Comparison of ENCODE assay signal across 9 cellular contexts in the genomic region with DNA sequence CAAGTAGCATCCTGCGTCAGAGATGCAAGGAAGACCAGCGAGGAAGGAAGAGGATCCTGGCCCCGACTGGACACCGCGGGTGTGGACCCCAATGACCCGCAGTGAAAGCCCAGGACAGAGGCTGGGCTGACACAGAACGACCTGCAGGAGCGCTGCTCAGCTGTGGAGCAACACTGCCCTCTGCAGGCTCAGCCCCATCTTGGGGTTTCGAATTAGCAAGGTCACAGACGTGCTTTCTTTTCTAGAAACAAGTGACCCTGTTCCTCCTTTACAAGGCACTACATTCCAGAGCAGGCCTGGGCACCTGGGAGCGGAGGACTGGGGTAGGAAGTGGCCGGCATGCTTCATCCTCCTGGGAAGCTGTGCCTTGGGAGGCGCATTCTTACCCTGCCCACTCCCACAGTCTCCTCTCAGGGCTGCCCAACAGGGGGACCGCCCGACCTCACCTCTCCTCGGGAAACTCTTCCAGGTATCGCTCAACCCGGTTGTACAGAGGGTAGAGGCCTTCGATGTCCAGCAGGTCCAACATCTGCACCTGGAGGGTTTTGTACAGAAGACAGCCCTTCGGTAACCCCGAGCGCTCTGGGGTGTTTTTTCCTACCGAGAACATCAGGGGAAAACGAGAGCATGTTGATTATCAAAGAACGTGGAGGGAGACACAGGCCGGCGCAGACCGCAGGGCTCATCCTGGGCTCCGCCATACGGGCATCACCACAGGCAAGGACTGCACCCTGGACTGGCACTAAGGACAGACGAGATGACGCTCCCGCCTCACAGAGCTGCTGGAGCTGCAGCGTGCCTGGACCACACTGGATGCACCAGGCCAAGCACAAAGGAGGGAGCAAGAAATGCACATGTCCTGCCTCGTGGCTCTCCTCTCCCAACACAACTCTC. TPM values are rescaled to one million over a fixed set of nuclear protein-coding genes. Genes with fewer than 3 reads are reported as not detected.
A peak's percentile ranks its signal among the peaks of the same experiment; 100 is the strongest.
DNase-seq lines count a peak whose midpoint lies in the region; ATAC-seq and TF ChIP-seq lines count a peak whose summit lies in the region.
"Had no signal": no experiment of that assay in that cellular context is flagged by ENCODE, and none has a peak within 500 bp of the region (broad histone marks: within the 10 kb centered on the region; RNA-seq: fewer than 3 reads in every experiment).

No MANE protein-coding gene starts in this region.

- TF ChIP-seq CTCF in adrenal gland (IDR thresholded peaks at IDR 0.05) (peak; percentile 94 to 98 (median 98)), left ventricle myocardium inferior (IDR thresholded peaks at IDR 0.05; ENCODE audit: borderline replicate concordance) (peak; percentile 93)

- H3K4me2 ChIP-seq in Karpas-422 (ENCODE audit: low read depth, low read length, poor library complexity, severe bottlenecking): no peak overlapping the region
- H3K4me2 ChIP-seq: BLaER1 treated with 17β-estradiol and CSF1 and Interleukin-3, amounts not matched to agents 10 nM and 100 nM had no signal

- WGBS in adrenal gland, 4 donors: 58 to 72% (median 61%) methylated on average over 28 to 35 of the region's 35 CpGs

- intact Hi-C loops in adrenal gland (cut with DNase I) (loop anchor here (5.0 to 10.0 kb wide), 3 partner anchors 190 to 498 kb away; no protein-coding TSS in a partner anchor), left ventricle myocardium inferior (cut with micrococcal nuclease) (loop anchor here (10.0 kb wide), 2 partner anchors 310 to 500 kb away; a partner anchor contains a TSS)

- no peak for ATAC-seq in GM21381 (IDR thresholded peaks at IDR 0.05; ENCODE audit: unreplicated experiment)

- no peak overlapping the region for H3K9ac ChIP-seq in Karpas-422 (ENCODE audit: low read length)

- H3K4me3 ChIP-seq in Karpas-422 (ENCODE audit: low read length) (no peak overlapping the region), adrenal gland (peak overlapping the region in 1 of 4 donors; percentile 6), left ventricle myocardium inferior (no peak overlapping the region)
- H3K4me3 ChIP-seq: BLaER1 treated with 17β-estradiol and CSF1 and Interleukin-3, amounts not matched to agents 10 nM and 100 nM had no signal

- H3K4me1 ChIP-seq in Karpas-422 (ENCODE audit: low read length) (no peaks in the 10 kb centered on the region), adrenal gland (replicated peaks in 1 of 2) (peaks cover 0 to 7% of the 10 kb centered on the region in 2 donors), left ventricle myocardium inferior (peaks cover 18% of the 10 kb centered on the region)

- DNase-seq in NCI-H1436 (lab: John Stamatoyannopoulos, UW) (peak; percentile 12), NCI-H1436 treated with DMSO at 0.1 percent for 48 hours (lab: John Stamatoyannopoulos, UW) (no peak), Karpas-422 (peak; percentile 90), T-helper 1 cell (peak in 4 of 5 donors; percentile 33 to 58 (median 48)), adrenal gland (peak; percentile 82 to 94 (median 87)), left ventricle myocardium inferior (peak; percentile 76), putamen (ENCODE audit: low spot score) (peak; percentile 57)

- H3K27ac ChIP-seq in Karpas-422 (ENCODE audit: low read length) (no peak overlapping the region), adrenal gland (peak overlapping the region in 2 of 5 donors; percentile 32 to 55), left ventricle myocardium inferior (replicated peaks) (peak overlapping the region; percentile 63)

- no peaks in the 10 kb centered on the region for H3K9me3 ChIP-seq in Karpas-422 (ENCODE audit: low read length)
- no peaks in the 10 kb centered on the region for H3K9me3 ChIP-seq in adrenal gland (replicated peaks in 1 of 3)
- H3K9me3 ChIP-seq in left ventricle myocardium inferior (replicated peaks): peaks cover 4% of the 10 kb centered on the region

- no peak for TF ChIP-seq POLR2A in adrenal gland (IDR thresholded peaks at IDR 0.05)

- H2AFZ ChIP-seq in Karpas-422 (ENCODE audit: low read length): no peak overlapping the region

- H3K79me2 ChIP-seq in Karpas-422 (ENCODE audit: low read length): 0 out of 2 replicates have a peak, but pooled peaks cover 4% of the 10 kb centered on the region

- H3K9me2 ChIP-seq in Karpas-422 (replicated peaks; ENCODE audit: insufficient read depth, low read length): no peaks in the 10 kb centered on the region

- H3K27me3 ChIP-seq in Karpas-422 (ENCODE audit: low read length) (no peaks in the 10 kb centered on the region), adrenal gland (no peaks in the 10 kb centered on the region), left ventricle myocardium inferior (ENCODE audit: low read depth) (no peaks in the 10 kb centered on the region)
- H3K27me3 ChIP-seq: BLaER1 treated with 17β-estradiol and CSF1 and Interleukin-3, amounts not matched to agents 10 nM and 100 nM had no signal

- H3K36me3 ChIP-seq in Karpas-422 (ENCODE audit: insufficient read depth, low read length) (peaks cover 26% of the 10 kb centered on the region), adrenal gland (replicated peaks in 1 of 2) (peaks cover 0 to 68% of the 10 kb centered on the region in 2 donors), left ventricle myocardium inferior (peaks cover 97% of the 10 kb centered on the region)

- H4K20me1 ChIP-seq in Karpas-422 (ENCODE audit: insufficient read depth, low read depth, low read length): no peaks in the 10 kb centered on the region

RNA-seq across cellular contexts. Expression of a gene that starts 35.0 kb away (rescaled TPM):
- total RNA-seq in Karpas-422 (2014; rRNA removed; shearing (Covaris generic); ENCODE audit: low replicate concordance): 10.5 and 18.3 TPM in 2 replicates
- total RNA-seq in adrenal gland: 10 to 100 TPM in 1 of 8 donors, 1 to 10 TPM in 7; 2.9 to 16.6 (median 8.5) TPM
- polyA plus RNA-seq in adrenal gland: 10 to 100 TPM in 2 of 3 donors, 1 to 10 TPM in 1; 6.7 to 13.2 (median 12.5) TPM
- total RNA-seq in left ventricle myocardium inferior: 7.3 TPM
